In genomic region chr3:71825551-71826283, GRCh38 we compare ENCODE assay signal across 25 cellular contexts. TPM values are rescaled to one million over a fixed set of nuclear protein-coding genes. Genes with fewer than 3 reads are reported as not detected.
"Had no signal": no experiment of that assay in that cellular context is flagged by ENCODE, and none has a peak within 500 bp of the region (broad histone marks: within the 10 kb centered on the region; RNA-seq: fewer than 3 reads in every experiment).

No MANE protein-coding gene starts in this region.

- H3K9me3 ChIP-seq: heart left ventricle, spleen, suprapubic skin, thyroid gland, uterus had no signal

- H3K4me3 ChIP-seq: dorsolateral prefrontal cortex, heart left ventricle, lung, spleen, suprapubic skin, thyroid gland, uterus had no signal

- ATAC-seq: heart left ventricle, left colon, left ventricle myocardium superior, sciatic nerve had no signal

- H3K36me3 ChIP-seq: heart left ventricle, spleen, suprapubic skin, thyroid gland, uterus had no signal

- H3K27ac ChIP-seq: dorsolateral prefrontal cortex, heart left ventricle, spleen, suprapubic skin, thyroid gland, uterus had no signal

- H3K4me1 ChIP-seq: heart left ventricle, spleen, suprapubic skin, thyroid gland, uterus had no signal

- H3K27me3 ChIP-seq: dorsolateral prefrontal cortex, spleen, suprapubic skin, thyroid gland, uterus had no signal

- DNase-seq: cortex of kidney; dorsolateral prefrontal cortex; effector CD8-positive, alpha-beta T cell; heart left ventricle; hippocampal formation; left colon; left ventricle myocardium superior; mesenchymal stem cell; naive B cell; posterior cingulate gyrus; spleen; stimulated activated CD4-positive, alpha-beta T cell treated with anti-CD3 and anti-CD28 coated beads, Interleukin-15, amount 100 ng/mL, for 24 hours; stimulated activated CD4-positive, alpha-beta T cell treated with anti-CD3 and anti-CD28 coated beads, Interleukin-1b, Interleukin-23, amount 100 ng/mL, for 48 hours; stimulated activated CD4-positive, alpha-beta T cell treated with anti-CD3 and anti-CD28 coated beads, Interleukin-4, amount 100 ng/mL, for 24 hours; stimulated activated naive CD4-positive, alpha-beta T cell; thyroid gland; uterus had no signal

RNA-seq across cellular contexts. Expression of gene PROK2, which starts 40.8 kb away (rescaled TPM):
- total RNA-seq: fibroblast of lung, glomerular endothelial cell, kidney epithelial cell, left colon, osteocyte, pulmonary artery endothelial cell, suprapubic skin, thyroid gland, uterus had no signal
